ENCODE assay signal across 1 cellular context in genomic region chr3:157160652-157161480, GRCh38.
TF ChIP-seq lines count a peak whose summit lies in the region.

No MANE protein-coding gene starts in this region.

TF ChIP-seq in K562, 482 proteins besides CTCF, POLR2A, EP300 and RAD21 (continued from another document):
- TF ChIP-seq PRDM10 (IDR thresholded peaks at IDR 0.05; ENCODE audit: partially characterized antibody): peak; percentile 59
- TF ChIP-seq MEF2A (IDR thresholded peaks at IDR 0.05; ENCODE audit: control insufficient read depth, low read depth, low read length): peak; percentile 91
- TF ChIP-seq RCOR1 (IDR thresholded peaks at IDR 0.05; ENCODE audit: borderline replicate concordance in 1 of 2, low read depth in 2 of 2, low read length in 2 of 2): peak in 1 of 2 experiments; percentile 60; a peak in 3 of 4 replicates
- no peak for TF ChIP-seq NR2C1 (IDR thresholded peaks at IDR 0.05)
- peak; percentile 69 for TF ChIP-seq NR2C1 (tag; IDR thresholded peaks at IDR 0.05)
- TF ChIP-seq ARNT (IDR thresholded peaks at IDR 0.05): 0 out of 4 replicates have a peak, but pooled peaks of 1 of the 2 experiments have one; percentile 16
- TF ChIP-seq MGA (IDR thresholded peaks at IDR 0.05): peak; percentile 39; the same call in 1 of the 2 replicates
- TF ChIP-seq ZSCAN32 (CRISPR knock-in tag; IDR thresholded peaks at IDR 0.05): no peak
- 0 out of 2 replicates have a peak, but pooled peaks have one; percentile 9 for TF ChIP-seq ZNF589 (CRISPR knock-in tag; IDR thresholded peaks at IDR 0.05; ENCODE audit: low read depth)
- peak in 1 of 2 experiments; percentile 32 for TF ChIP-seq E2F6 (IDR thresholded peaks at IDR 0.05; ENCODE audit: borderline replicate concordance in 1 of 2, extremely low read depth in 1 of 2, insufficient read depth in 1 of 2, insufficient read length in 1 of 2, low read depth in 1 of 2, low read length in 1 of 2, poor library complexity in 1 of 2, severe bottlenecking in 1 of 2)
- peak; percentile 98 for TF ChIP-seq CEBPB (tag; IDR thresholded peaks at IDR 0.05)
- peak; percentile 43 for TF ChIP-seq ZNF395 (CRISPR knock-in tag; IDR thresholded peaks at IDR 0.05)
- TF ChIP-seq PPARD (CRISPR knock-in tag; IDR thresholded peaks at IDR 0.05): no peak
- TF ChIP-seq NR2C2 (CRISPR knock-in tag; IDR thresholded peaks at IDR 0.05): no peak
- TF ChIP-seq NR2C2 (tag; IDR thresholded peaks at IDR 0.05): peak; percentile 93
- TF ChIP-seq L3MBTL2 (IDR thresholded peaks at IDR 0.05): peak; percentile 58; the same call in 1 of the 2 replicates
- no peak for TF ChIP-seq ZBTB12 (CRISPR knock-in tag; IDR thresholded peaks at IDR 0.05)
- TF ChIP-seq NONO (IDR thresholded peaks at IDR 0.05; ENCODE audit: low read depth in 2 of 2, low read length in 1 of 2): 0 out of 4 replicates have a peak, but pooled peaks of 1 of the 2 experiments have one; percentile 15
- TF ChIP-seq RB1 (IDR thresholded peaks at IDR 0.05; ENCODE audit: low read depth): no peak
- peak; percentile 75; the same call in 1 of the 2 replicates for TF ChIP-seq BACH1 (tag; IDR thresholded peaks at IDR 0.05)
- 0 out of 4 replicates have a peak, but pooled peaks of 1 of the 2 experiments have one; percentile 7 for TF ChIP-seq MNT (conservative IDR thresholded peaks at IDR 0.05)
- no peak for TF ChIP-seq CEBPG (CRISPR knock-in tag; IDR thresholded peaks at IDR 0.05)
- TF ChIP-seq CEBPG (tag; conservative IDR thresholded peaks at IDR 0.05 in 1 of 2, IDR thresholded peaks at IDR 0.05 in 1 of 2): peak; percentile 91 to 96
- TF ChIP-seq MEF2D (tag; conservative IDR thresholded peaks at IDR 0.05; ENCODE audit: low read depth): peak; percentile 95
- no peak for TF ChIP-seq POLR3G (IDR thresholded peaks at IDR 0.05; ENCODE audit: extremely low read depth, insufficient read length, insufficient replicate concordance)
- no peak for TF ChIP-seq ZNF408 (CRISPR knock-in tag; IDR thresholded peaks at IDR 0.05; ENCODE audit: low read depth)
- TF ChIP-seq MXI1 (IDR thresholded peaks at IDR 0.05; ENCODE audit: low read depth, low read length): 0 out of 2 replicates have a peak, but pooled peaks have one; percentile 20
- TF ChIP-seq ZNF586 (CRISPR knock-in tag; conservative IDR thresholded peaks at IDR 0.05): 0 out of 2 replicates have a peak, but pooled peaks have one; percentile 15
- TF ChIP-seq PBX2 (CRISPR knock-in tag; IDR thresholded peaks at IDR 0.05; ENCODE audit: low read depth): no peak
- TF ChIP-seq PBX2 (tag; conservative IDR thresholded peaks at IDR 0.05; ENCODE audit: low read depth): 0 out of 2 replicates have a peak, but pooled peaks have one; percentile 0
- TF ChIP-seq JUN (IDR thresholded peaks at IDR 0.05; ENCODE audit: borderline replicate concordance, low read depth, low read length): peak; percentile 16; the same call in 1 of the 2 replicates
- no peak for TF ChIP-seq JUN (CRISPR knock-in tag; IDR thresholded peaks at IDR 0.05; ENCODE audit: borderline replicate concordance)
TF ChIP-seq in K562: peak in this region for 24.
